2 cellular contexts compared by ENCODE assay signal in genomic region chr5:163440954-163441353, GRCh38.
TF ChIP-seq lines count a peak whose summit lies in the region.

No MANE protein-coding gene starts in this region.

TF ChIP-seq in GM23338, 12 proteins besides CTCF, POLR2A, EP300 and RAD21:
- TF ChIP-seq JUNB (IDR thresholded peaks at IDR 0.05; ENCODE audit: unreplicated experiment) (no peak), EZH2 (IDR thresholded peaks at IDR 0.05; ENCODE audit: low read depth, unreplicated experiment) (no peak), ZNF331 (CRISPR knock-in tag; IDR thresholded peaks at IDR 0.05; ENCODE audit: low read depth) (no peak), STAT1 (IDR thresholded peaks at IDR 0.05; ENCODE audit: unreplicated experiment) (no peak), POLR2AphosphoS5 (IDR thresholded peaks at IDR 0.05; ENCODE audit: low read depth) (no peak), NANOG (IDR thresholded peaks at IDR 0.05; ENCODE audit: borderline replicate concordance) (no peak), REST (IDR thresholded peaks at IDR 0.05; ENCODE audit: unreplicated experiment) (no peak), ETS1 (IDR thresholded peaks at IDR 0.05) (no peak), ZNF114 (CRISPR knock-in tag; IDR thresholded peaks at IDR 0.05) (no peak), EZH2phosphoT487 (IDR thresholded peaks at IDR 0.05; ENCODE audit: unreplicated experiment) (no peak), CREB1 (CRISPR knock-in tag; IDR thresholded peaks at IDR 0.05; ENCODE audit: low read depth) (no peak)
- TF ChIP-seq, protein P1, sequence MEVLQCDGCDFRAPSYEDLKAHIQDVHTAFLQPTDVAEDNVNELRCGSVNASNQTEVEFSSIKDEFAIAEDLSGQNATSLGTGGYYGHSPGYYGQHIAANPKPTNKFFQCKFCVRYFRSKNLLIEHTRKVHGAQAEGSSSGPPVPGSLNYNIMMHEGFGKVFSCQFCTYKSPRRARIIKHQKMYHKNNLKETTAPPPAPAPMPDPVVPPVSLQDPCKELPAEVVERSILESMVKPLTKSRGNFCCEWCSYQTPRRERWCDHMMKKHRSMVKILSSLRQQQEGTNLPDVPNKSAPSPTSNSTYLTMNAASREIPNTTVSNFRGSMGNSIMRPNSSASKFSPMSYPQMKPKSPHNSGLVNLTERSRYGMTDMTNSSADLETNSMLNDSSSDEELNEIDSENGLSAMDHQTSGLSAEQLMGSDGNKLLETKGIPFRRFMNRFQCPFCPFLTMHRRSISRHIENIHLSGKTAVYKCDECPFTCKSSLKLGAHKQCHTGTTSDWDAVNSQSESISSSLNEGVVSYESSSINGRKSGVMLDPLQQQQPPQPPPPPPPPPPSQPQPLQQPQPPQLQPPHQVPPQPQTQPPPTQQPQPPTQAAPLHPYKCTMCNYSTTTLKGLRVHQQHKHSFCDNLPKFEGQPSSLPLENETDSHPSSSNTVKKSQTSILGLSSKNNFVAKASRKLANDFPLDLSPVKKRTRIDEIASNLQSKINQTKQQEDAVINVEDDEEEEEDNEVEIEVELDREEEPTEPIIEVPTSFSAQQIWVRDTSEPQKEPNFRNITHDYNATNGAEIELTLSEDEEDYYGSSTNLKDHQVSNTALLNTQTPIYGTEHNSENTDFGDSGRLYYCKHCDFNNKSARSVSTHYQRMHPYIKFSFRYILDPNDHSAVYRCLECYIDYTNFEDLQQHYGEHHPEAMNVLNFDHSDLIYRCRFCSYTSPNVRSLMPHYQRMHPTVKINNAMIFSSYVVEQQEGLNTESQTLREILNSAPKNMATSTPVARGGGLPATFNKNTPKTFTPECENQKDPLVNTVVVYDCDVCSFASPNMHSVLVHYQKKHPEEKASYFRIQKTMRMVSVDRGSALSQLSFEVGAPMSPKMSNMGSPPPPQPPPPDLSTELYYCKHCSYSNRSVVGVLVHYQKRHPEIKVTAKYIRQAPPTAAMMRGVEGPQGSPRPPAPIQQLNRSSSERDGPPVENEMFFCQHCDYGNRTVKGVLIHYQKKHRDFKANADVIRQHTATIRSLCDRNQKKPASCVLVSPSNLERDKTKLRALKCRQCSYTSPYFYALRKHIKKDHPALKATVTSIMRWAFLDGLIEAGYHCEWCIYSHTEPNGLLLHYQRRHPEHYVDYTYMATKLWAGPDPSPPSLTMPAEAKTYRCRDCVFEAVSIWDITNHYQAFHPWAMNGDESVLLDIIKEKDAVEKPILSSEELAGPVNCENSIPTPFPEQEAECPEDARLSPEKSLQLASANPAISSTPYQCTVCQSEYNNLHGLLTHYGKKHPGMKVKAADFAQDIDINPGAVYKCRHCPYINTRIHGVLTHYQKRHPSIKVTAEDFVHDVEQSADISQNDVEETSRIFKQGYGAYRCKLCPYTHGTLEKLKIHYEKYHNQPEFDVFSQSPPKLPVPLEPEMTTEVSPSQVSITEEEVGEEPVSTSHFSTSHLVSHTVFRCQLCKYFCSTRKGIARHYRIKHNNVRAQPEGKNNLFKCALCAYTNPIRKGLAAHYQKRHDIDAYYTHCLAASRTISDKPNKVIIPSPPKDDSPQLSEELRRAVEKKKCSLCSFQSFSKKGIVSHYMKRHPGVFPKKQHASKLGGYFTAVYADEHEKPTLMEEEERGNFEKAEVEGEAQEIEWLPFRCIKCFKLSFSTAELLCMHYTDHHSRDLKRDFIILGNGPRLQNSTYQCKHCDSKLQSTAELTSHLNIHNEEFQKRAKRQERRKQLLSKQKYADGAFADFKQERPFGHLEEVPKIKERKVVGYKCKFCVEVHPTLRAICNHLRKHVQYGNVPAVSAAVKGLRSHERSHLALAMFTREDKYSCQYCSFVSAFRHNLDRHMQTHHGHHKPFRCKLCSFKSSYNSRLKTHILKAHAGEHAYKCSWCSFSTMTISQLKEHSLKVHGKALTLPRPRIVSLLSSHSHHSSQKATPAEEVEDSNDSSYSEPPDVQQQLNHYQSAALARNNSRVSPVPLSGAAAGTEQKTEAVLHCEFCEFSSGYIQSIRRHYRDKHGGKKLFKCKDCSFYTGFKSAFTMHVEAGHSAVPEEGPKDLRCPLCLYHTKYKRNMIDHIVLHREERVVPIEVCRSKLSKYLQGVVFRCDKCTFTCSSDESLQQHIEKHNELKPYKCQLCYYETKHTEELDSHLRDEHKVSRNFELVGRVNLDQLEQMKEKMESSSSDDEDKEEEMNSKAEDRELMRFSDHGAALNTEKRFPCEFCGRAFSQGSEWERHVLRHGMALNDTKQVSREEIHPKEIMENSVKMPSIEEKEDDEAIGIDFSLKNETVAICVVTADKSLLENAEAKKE (CRISPR knock-in tag; IDR thresholded peaks at IDR 0.05) = no peak

TF ChIP-seq in neural cell, 6 proteins besides CTCF, POLR2A, EP300 and RAD21:
- no peak for TF ChIP-seq POLR2AphosphoS5 (IDR thresholded peaks at IDR 0.05)
- TF ChIP-seq SMC3 (conservative IDR thresholded peaks at IDR 0.05; ENCODE audit: poor library complexity) = no peak
TF ChIP-seq in neural cell: peak in this region for 0.
